ENCODE assay signal across 26 cellular contexts in the genomic region with DNA sequence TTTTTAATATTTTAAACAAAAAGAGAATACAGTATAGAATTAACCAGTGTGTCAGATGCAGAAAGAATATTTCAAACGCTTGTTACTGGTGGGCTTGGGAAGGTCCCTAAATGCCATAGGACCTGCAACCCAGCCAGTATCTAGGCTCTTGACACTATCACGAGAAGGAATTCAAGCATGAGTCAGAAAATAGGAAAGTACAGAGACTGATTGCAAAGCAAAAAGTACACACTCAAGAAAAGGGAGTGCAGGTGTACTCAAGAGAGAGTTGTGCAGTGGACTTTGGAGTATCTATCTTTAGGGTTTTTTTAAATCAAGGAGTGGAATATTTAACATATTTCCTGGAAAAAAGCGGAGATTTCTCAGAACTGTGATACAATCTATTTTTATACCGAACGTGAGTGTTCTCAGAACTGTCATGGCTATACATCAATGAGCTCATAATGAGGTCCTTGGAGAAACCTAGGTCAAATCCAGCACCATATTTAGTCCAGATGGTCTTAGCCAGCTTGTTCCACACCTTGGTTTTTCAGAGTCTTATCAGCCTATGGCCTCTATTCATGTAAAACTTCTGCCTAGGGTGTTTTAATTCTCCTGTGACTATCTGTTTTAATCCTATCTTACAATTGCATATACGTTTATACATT.
"Had no signal": no experiment of that assay in that cellular context is flagged by ENCODE, and none has a peak within 500 bp of the region (broad histone marks: within the 10 kb centered on the region; RNA-seq: fewer than 3 reads in every experiment).

No MANE protein-coding gene starts in this region.

- H3K9me3 ChIP-seq: esophagus squamous epithelium, ovary, psoas muscle, suprapubic skin, transverse colon had no signal

- DNase-seq: dermis blood vessel endothelial cell; effector memory CD4-positive, alpha-beta T cell; erythroblast; esophagus squamous epithelium; foreskin melanocyte; glutamatergic neuron; heart right ventricle; hypothalamus; immature natural killer cell; kidney; naive thymus-derived CD8-positive, alpha-beta T cell; nephron progenitor cell; occipital lobe; ovary; posterior cingulate gyrus; psoas muscle; right cardiac atrium; spleen; stimulated activated CD4-positive, alpha-beta T cell treated with anti-CD3 and anti-CD28 coated beads, Interleukin-2, amount 100 ng/mL, for 48 hours; stimulated activated naive B cell treated with anti-CD40 and anti-IgM and Interleukin-4, amounts not matched to agents 10 μg/mL and 1 μg/mL and 100 μg/mL, for 72 hours; transverse colon had no signal

- H3K27ac Mint-ChIP-seq: immature natural killer cell; naive thymus-derived CD8-positive, alpha-beta T cell; nephron progenitor cell; stimulated activated naive B cell treated with anti-CD40 and anti-IgM and Interleukin-4, amounts not matched to agents 10 μg/mL and 1 μg/mL and 100 μg/mL, for 72 hours; stimulated activated naive CD8-positive, alpha-beta T cell treated with anti-CD3 and anti-CD28 coated beads, Interleukin-15, Interleukin-2, amounts not matched to agents 100 ng/mL and 50 ng/mL, for 24 hours had no signal

- H3K27ac ChIP-seq: coronary artery, esophagus squamous epithelium, heart right ventricle, ovary, psoas muscle, skin epidermis, spleen, suprapubic skin, transverse colon had no signal

- H3K4me3 Mint-ChIP-seq: immature natural killer cell; naive thymus-derived CD8-positive, alpha-beta T cell; nephron progenitor cell; stimulated activated naive B cell treated with anti-CD40 and anti-IgM and Interleukin-4, amounts not matched to agents 10 μg/mL and 1 μg/mL and 100 μg/mL, for 72 hours; stimulated activated naive CD8-positive, alpha-beta T cell treated with anti-CD3 and anti-CD28 coated beads, Interleukin-15, Interleukin-2, amounts not matched to agents 100 ng/mL and 50 ng/mL, for 24 hours had no signal

- H3K27me3 ChIP-seq: esophagus squamous epithelium, heart right ventricle, ovary, spleen, suprapubic skin, transverse colon had no signal

- H3K4me3 ChIP-seq: coronary artery, esophagus squamous epithelium, heart right ventricle, ovary, psoas muscle, skin epidermis, spleen, suprapubic skin, transverse colon had no signal

- ATAC-seq: heart right ventricle; left lobe of liver; naive thymus-derived CD8-positive, alpha-beta T cell; psoas muscle; right cardiac atrium; stimulated activated naive B cell treated with anti-CD40 and anti-IgM and Interleukin-4, amounts not matched to agents 10 μg/mL and 1 μg/mL and 100 μg/mL, for 72 hours had no signal

- H3K4me1 Mint-ChIP-seq: immature natural killer cell; naive thymus-derived CD8-positive, alpha-beta T cell; nephron progenitor cell; stimulated activated naive B cell treated with anti-CD40 and anti-IgM and Interleukin-4, amounts not matched to agents 10 μg/mL and 1 μg/mL and 100 μg/mL, for 72 hours had no signal

- H3K27me3 Mint-ChIP-seq: naive thymus-derived CD8-positive, alpha-beta T cell; stimulated activated naive B cell treated with anti-CD40 and anti-IgM and Interleukin-4, amounts not matched to agents 10 μg/mL and 1 μg/mL and 100 μg/mL, for 72 hours; stimulated activated naive CD8-positive, alpha-beta T cell treated with anti-CD3 and anti-CD28 coated beads, Interleukin-15, Interleukin-2, amounts not matched to agents 100 ng/mL and 50 ng/mL, for 24 hours had no signal

- H3K36me3 ChIP-seq: esophagus squamous epithelium, heart right ventricle, ovary, spleen, suprapubic skin, transverse colon had no signal

- H3K4me1 ChIP-seq: heart right ventricle, psoas muscle, spleen, suprapubic skin, transverse colon had no signal
